12 cellular contexts compared by ENCODE assay signal in genomic region chr15:85625431-85625830, GRCh38.
DNase-seq lines count a peak whose midpoint lies in the region; ATAC-seq and TF ChIP-seq lines count a peak whose summit lies in the region.
"Had no signal": no experiment of that assay in that cellular context is flagged by ENCODE, and none has a peak within 500 bp of the region (broad histone marks: within the 10 kb centered on the region; RNA-seq: fewer than 3 reads in every experiment).

No MANE protein-coding gene starts in this region.

- in situ Hi-C loops in GM23248 (cut with MboI): no loop called here

- no peaks in the 10 kb centered on the region for H4K20me1 ChIP-seq in GM23248 (ENCODE audit: insufficient read depth)

- 42 to 44% methylated on average over 6 of the region's 6 CpGs for WGBS in GM23248 (ENCODE audit: low coverage in 1 of 2, low lambda C conversion rate in 2 of 2, missing lambda C conversion rate in 2 of 2), 2 experiments
- 56 to 65% (median 57%) methylated on average over 6 of the region's 6 CpGs for WGBS in ovary, 3 donors

- peak overlapping the region in 1 of 2 donors; percentile 12 for H3K4me3 ChIP-seq in CD4-positive, alpha-beta memory T cell (ENCODE audit: low read length in 2 of 2)
- H3K4me3 ChIP-seq in GM23248 (no peak overlapping the region), ovary (no peak overlapping the region)
- H3K4me3 ChIP-seq in naive thymus-derived CD4-positive, alpha-beta T cell (ENCODE audit: low read length): no peak overlapping the region

- POLR2A ChIA-PET in CD4-positive, alpha-beta memory T cell (lab: Charles Lee; ENCODE audit: partially characterized antibody): interaction anchor here (0.8 to 6.5 kb wide), 16 partner anchors 8 to 99 kb away, joined by 3 to 72 read pairs (median 6); no protein-coding TSS in a partner anchor
- POLR2A ChIA-PET in naive thymus-derived CD4-positive, alpha-beta T cell (lab: Charles Lee): interaction anchor here (1.0 to 2.4 kb wide), 2 partner anchors 43 to 66 kb away, joined by 3 to 6 read pairs; no protein-coding TSS in a partner anchor

- H3K36me3 Mint-ChIP-seq in CD4-positive, alpha-beta memory T cell: peaks cover 11 to 17% of the 10 kb centered on the region in 2 donors
- H3K36me3 Mint-ChIP-seq in activated T-helper 1 cell treated with anti-CD3 and anti-CD28 coated beads, Interleukin-12 subunit alpha, Interleukin-12 subunit beta, Interleukin-2, Interleukin-4 antibody, amounts not matched to agents 30 ng/mL and 10 ng/mL and 1 ng/mL, durations not matched to agents 14 hours and 24 hours and 36 hours (ENCODE audit: low read depth): peaks cover 26% of the 10 kb centered on the region
- H3K36me3 Mint-ChIP-seq in naive thymus-derived CD4-positive, alpha-beta T cell: peaks cover 6 to 28% (median 18%) of the 10 kb centered on the region in 5 donors

- no peaks in the 10 kb centered on the region for H3K9me3 ChIP-seq in CD4-positive, alpha-beta memory T cell (ENCODE audit: control insufficient read depth in 1 of 2, low read length in 2 of 2)
- H3K9me3 ChIP-seq in GM23248 (ENCODE audit: low read depth): no peaks in the 10 kb centered on the region
- no peaks in the 10 kb centered on the region for H3K9me3 ChIP-seq in naive thymus-derived CD4-positive, alpha-beta T cell (ENCODE audit: control insufficient read depth in 2 of 3, low read length in 3 of 3)
- no peaks in the 10 kb centered on the region for H3K9me3 ChIP-seq in ovary

- peak; percentile 46 to 67 (median 61) for DNase-seq in CD4-positive, alpha-beta memory T cell
- DNase-seq in GM23248 (no peak), C1 segment of cervical spinal cord (lab: John Stamatoyannopoulos, UW) (no peak), ovary (no peak), NCI-H146 treated with DMSO at 0.1 percent for 48 hours (lab: John Stamatoyannopoulos, UW; ENCODE audit: unreplicated experiment) (no peak)
- no peak for DNase-seq in activated T-helper 1 cell treated with anti-CD3 and anti-CD28 coated beads, Interleukin-12 subunit alpha, Interleukin-12 subunit beta, Interleukin-2, Interleukin-4 antibody, amounts not matched to agents 30 ng/mL and 10 ng/mL and 1 ng/mL, durations not matched to agents 14 hours and 24 hours and 36 hours (ENCODE audit: low spot score)
- peak in 5 of 9 donors; percentile 22 to 32 (median 24) for DNase-seq in naive thymus-derived CD4-positive, alpha-beta T cell
- DNase-seq: cortex of kidney, kidney glomerular epithelial cell, NCI-H1930, T-helper 9 cell had no signal

- no peak for TF ChIP-seq POLR2A in ovary (IDR thresholded peaks at IDR 0.05)

- H3K4me2 ChIP-seq in GM23248 (ENCODE audit: unreplicated experiment): peak overlapping the region; percentile 96

- H3K4me3 Mint-ChIP-seq in CD4-positive, alpha-beta memory T cell: peak overlapping the region; percentile 13 to 83 (median 78)
- H3K4me3 Mint-ChIP-seq in activated T-helper 1 cell treated with anti-CD3 and anti-CD28 coated beads, Interleukin-12 subunit alpha, Interleukin-12 subunit beta, Interleukin-2, Interleukin-4 antibody, amounts not matched to agents 30 ng/mL and 10 ng/mL and 1 ng/mL, durations not matched to agents 14 hours and 24 hours and 36 hours: peak overlapping the region; percentile 41
- peak overlapping the region; percentile 40 to 80 (median 65) for H3K4me3 Mint-ChIP-seq in naive thymus-derived CD4-positive, alpha-beta T cell

- no peaks in the 10 kb centered on the region for H3K9me2 ChIP-seq in GM23248 (ENCODE audit: insufficient read depth)

- H3K36me3 ChIP-seq in CD4-positive, alpha-beta memory T cell (ENCODE audit: insufficient read depth, low read length): no peaks in the 10 kb centered on the region
- H3K36me3 ChIP-seq in GM23248 (ENCODE audit: low read depth) (no peaks in the 10 kb centered on the region), ovary (no peaks in the 10 kb centered on the region)
- H3K36me3 ChIP-seq in naive thymus-derived CD4-positive, alpha-beta T cell (ENCODE audit: control insufficient read depth in 2 of 3, insufficient read depth in 3 of 3, low read length in 3 of 3): no peaks in the 10 kb centered on the region

- H2AFZ ChIP-seq in GM23248: no peak overlapping the region

- TF ChIP-seq CTCF in ovary (IDR thresholded peaks at IDR 0.05): no peak

- H3K27ac Mint-ChIP-seq in CD4-positive, alpha-beta memory T cell: peak overlapping the region; percentile 82 to 97 (median 93)
- H3K27ac Mint-ChIP-seq in activated T-helper 1 cell treated with anti-CD3 and anti-CD28 coated beads, Interleukin-12 subunit alpha, Interleukin-12 subunit beta, Interleukin-2, Interleukin-4 antibody, amounts not matched to agents 30 ng/mL and 10 ng/mL and 1 ng/mL, durations not matched to agents 14 hours and 24 hours and 36 hours: peak overlapping the region; percentile 89
- peak overlapping the region; percentile 15 to 88 (median 77) for H3K27ac Mint-ChIP-seq in naive thymus-derived CD4-positive, alpha-beta T cell

- H3K4me1 ChIP-seq in CD4-positive, alpha-beta memory T cell (ENCODE audit: insufficient read depth, low read length): peaks cover 69% of the 10 kb centered on the region
- peaks cover 62% of the 10 kb centered on the region for H3K4me1 ChIP-seq in GM23248 (ENCODE audit: insufficient read depth)
- H3K4me1 ChIP-seq in naive thymus-derived CD4-positive, alpha-beta T cell (ENCODE audit: control insufficient read depth in 2 of 2, insufficient read depth in 2 of 2, low read length in 2 of 2): peaks cover 29 to 48% of the 10 kb centered on the region in 2 donors
- peaks cover 20% of the 10 kb centered on the region for H3K4me1 ChIP-seq in ovary (ENCODE audit: insufficient read depth)

- intact Hi-C loops in CD4-positive, alpha-beta memory T cell (cut with micrococcal nuclease): no loop called here
- intact Hi-C loops in activated T-helper 1 cell treated with anti-CD3 and anti-CD28 coated beads, Interleukin-12 subunit alpha, Interleukin-12 subunit beta, Interleukin-2, Interleukin-4 antibody, amounts not matched to agents 30 ng/mL and 10 ng/mL and 1 ng/mL, durations not matched to agents 14 hours and 24 hours and 36 hours (cut with micrococcal nuclease): no loop called here
- intact Hi-C loops in naive thymus-derived CD4-positive, alpha-beta T cell (cut with micrococcal nuclease): loop anchor here in 1 of 2 donors (1.0 to 2.0 kb wide), 3 partner anchors 21 to 82 kb away; no protein-coding TSS in a partner anchor
- intact Hi-C loops in ovary (cut with DNase I): loop anchor here in 1 of 4 donors (10.0 kb wide), 1 partner anchor 79 kb away; no protein-coding TSS in a partner anchor

- H3K27ac ChIP-seq in CD4-positive, alpha-beta memory T cell (ENCODE audit: low read depth, low read length): peak overlapping the region; percentile 39
- H3K27ac ChIP-seq in GM23248 (peak overlapping the region; percentile 73), ovary (no peak overlapping the region)
- H3K27ac ChIP-seq in naive thymus-derived CD4-positive, alpha-beta T cell (ENCODE audit: low read depth, low read length): no peak overlapping the region

- peak; percentile 54 for ATAC-seq in naive thymus-derived CD4-positive, alpha-beta T cell
- ATAC-seq in HG03196 (IDR thresholded peaks at IDR 0.05; ENCODE audit: unreplicated experiment): no peak

- H3K79me2 ChIP-seq in GM23248 (ENCODE audit: insufficient read depth): peaks cover 98% of the 10 kb centered on the region

- CTCF ChIA-PET in CD4-positive, alpha-beta memory T cell (lab: Charles Lee; ENCODE audit: partially characterized antibody): interaction anchor here (1.0 to 3.6 kb wide), 7 partner anchors 9 to 104 kb away, joined by 3 to 21 read pairs (median 4); no protein-coding TSS in a partner anchor
- CTCF ChIA-PET in naive thymus-derived CD4-positive, alpha-beta T cell (lab: Charles Lee): no interaction called here

- H3K9ac ChIP-seq in GM23248: peak overlapping the region; percentile 38; the same call in 1 of the 2 replicates

- peaks cover 59 to 79% (median 72%) of the 10 kb centered on the region in 4 donors for H3K4me1 Mint-ChIP-seq in CD4-positive, alpha-beta memory T cell
- H3K4me1 Mint-ChIP-seq in activated T-helper 1 cell treated with anti-CD3 and anti-CD28 coated beads, Interleukin-12 subunit alpha, Interleukin-12 subunit beta, Interleukin-2, Interleukin-4 antibody, amounts not matched to agents 30 ng/mL and 10 ng/mL and 1 ng/mL, durations not matched to agents 14 hours and 24 hours and 36 hours (ENCODE audit: low read depth): peaks cover 56% of the 10 kb centered on the region
- H3K4me1 Mint-ChIP-seq in naive thymus-derived CD4-positive, alpha-beta T cell: peaks cover 48 to 71% (median 58%) of the 10 kb centered on the region in 7 donors

- H3F3A ChIP-seq in GM23248 (ENCODE audit: insufficient read depth): peaks cover 73% of the 10 kb centered on the region

- no peak for TF ChIP-seq EP300 in ovary (IDR thresholded peaks at IDR 0.05)

- no peaks in the 10 kb centered on the region for H3K27me3 Mint-ChIP-seq in CD4-positive, alpha-beta memory T cell
- H3K27me3 Mint-ChIP-seq in activated T-helper 1 cell treated with anti-CD3 and anti-CD28 coated beads, Interleukin-12 subunit alpha, Interleukin-12 subunit beta, Interleukin-2, Interleukin-4 antibody, amounts not matched to agents 30 ng/mL and 10 ng/mL and 1 ng/mL, durations not matched to agents 14 hours and 24 hours and 36 hours (ENCODE audit: insufficient read depth): no peaks in the 10 kb centered on the region
- H3K27me3 Mint-ChIP-seq in naive thymus-derived CD4-positive, alpha-beta T cell: no peaks in the 10 kb centered on the region

- peaks cover 0 to 1% (median 0%) of the 10 kb centered on the region in 8 donors for H3K9me3 Mint-ChIP-seq in CD4-positive, alpha-beta memory T cell
- H3K9me3 Mint-ChIP-seq in activated T-helper 1 cell treated with anti-CD3 and anti-CD28 coated beads, Interleukin-12 subunit alpha, Interleukin-12 subunit beta, Interleukin-2, Interleukin-4 antibody, amounts not matched to agents 30 ng/mL and 10 ng/mL and 1 ng/mL, durations not matched to agents 14 hours and 24 hours and 36 hours: no peaks in the 10 kb centered on the region
- H3K9me3 Mint-ChIP-seq in naive thymus-derived CD4-positive, alpha-beta T cell: no peaks in the 10 kb centered on the region

- H3K27me3 ChIP-seq in CD4-positive, alpha-beta memory T cell (ENCODE audit: insufficient read depth, low read length): no peaks in the 10 kb centered on the region
- no peaks in the 10 kb centered on the region for H3K27me3 ChIP-seq in GM23248 (replicated peaks; ENCODE audit: insufficient read depth)
- no peaks in the 10 kb centered on the region for H3K27me3 ChIP-seq in naive thymus-derived CD4-positive, alpha-beta T cell (ENCODE audit: control insufficient read depth in 2 of 2, insufficient read depth in 2 of 2, low read length in 2 of 2)
- H3K27me3 ChIP-seq in ovary: no peaks in the 10 kb centered on the region

Comparison
In these comparisons a context has a peak if more than half of its experiments do, and no peak if none do; other contexts are left out.
1. DNase-seq: peak in CD4-positive, alpha-beta memory T cell (5 of 5) and naive thymus-derived CD4-positive, alpha-beta T cell (5 of 9); none in GM23248 (single experiment), activated T-helper 1 cell treated with anti-CD3 and anti-CD28 coated beads, Interleukin-12 subunit alpha, Interleukin-12 subunit beta, Interleukin-2, Interleukin-4 antibody, amounts not matched to agents 30 ng/mL and 10 ng/mL and 1 ng/mL, durations not matched to agents 14 hours and 24 hours and 36 hours (single experiment), C1 segment of cervical spinal cord (0 of 14), ovary (0 of 5) and NCI-H146 treated with DMSO at 0.1 percent for 48 hours (single experiment).
2. H3K27ac ChIP-seq: peak in CD4-positive, alpha-beta memory T cell (single experiment) and GM23248 (single experiment); none in naive thymus-derived CD4-positive, alpha-beta T cell (single experiment) and ovary (0 of 2).
3. Peak in every context shown above with its lines, with median percentiles within 50 percentile points of each other: H3K27ac Mint-ChIP-seq and H3K4me3 Mint-ChIP-seq.